8 cellular contexts compared by ENCODE assay signal in genomic region chr9:33458444-33458843, GRCh38. TPM values are rescaled to one million over a fixed set of nuclear protein-coding genes. Genes with fewer than 3 reads are reported as not detected.
DNase-seq lines count a peak whose midpoint lies in the region; ATAC-seq, FAIRE-seq and TF ChIP-seq lines count a peak whose summit lies in the region.

No MANE protein-coding gene starts in this region.

- 10% methylated on average over 4 of the region's 4 CpGs for WGBS in HepG2 (ENCODE audit: low lambda C conversion rate)

- H3K4me2 ChIP-seq in HepG2 (ENCODE audit: low read depth, low read length): no peak overlapping the region

- CTCF ChIA-PET in HepG2 (lab: Yijun Ruan, JAX; ENCODE audit: low intra/inter-chr PET ratio, low total read pairs): no interaction called here

- TF ChIP-seq EP300 in HepG2 (IDR thresholded peaks at IDR 0.05; ENCODE audit: low read depth in 2 of 2, low read length in 2 of 2) (no peak), HepG2 (CRISPR knock-in tag; IDR thresholded peaks at IDR 0.05; ENCODE audit: borderline replicate concordance) (no peak)

- H3K27me3 ChIP-seq in HepG2 (ENCODE audit: control insufficient read depth in 1 of 2, insufficient read depth in 2 of 2, low read length in 2 of 2): no peaks in the 10 kb centered on the region

- DNase-seq in COLO668 (lab: John Stamatoyannopoulos, UW; ENCODE audit: unreplicated experiment) (peak; percentile 36), HT-29 (ENCODE audit: low spot score) (peak; percentile 34), HepG2 (ENCODE audit: low spot score) (peak; percentile 20), DMS114 treated with DMSO at 0.1 percent for 48 hours (lab: John Stamatoyannopoulos, UW; ENCODE audit: unreplicated experiment) (no peak), NCI-H524 treated with DMSO at 0.1 percent for 48 hours (lab: John Stamatoyannopoulos, UW) (no peak)
- peak; percentile 25 for DNase-seq in activated CD8-positive, alpha-beta memory T cell treated with anti-CD3 and anti-CD28 coated beads, Interleukin-2, amount 50 U/mL, for 24 hours (ENCODE audit: extremely low read depth)

- H4K20me1 ChIP-seq in HepG2 (ENCODE audit: insufficient read depth, low read length): no peaks in the 10 kb centered on the region

- H3K4me3 ChIP-seq in HepG2 (replicated peaks in 1 of 3; ENCODE audit: insufficient read depth in 1 of 3, low read depth in 2 of 3, low read length in 3 of 3): no peak overlapping the region

- POLR2A ChIA-PET in HepG2 (lab: Yijun Ruan, JAX): interaction anchor here (0.8 to 2.7 kb wide), 2 partner anchors 15 kb away, joined by 4 to 17 read pairs; partner anchors contain the start of gene NOL6

- peaks cover 12 to 21% of the 10 kb centered on the region in 2 experiments; a peak in 4 of 5 replicates for H3K36me3 ChIP-seq in HepG2 (replicated peaks in 1 of 2; ENCODE audit: control insufficient read depth in 1 of 2, insufficient read depth in 2 of 2, low read length in 2 of 2)

- in situ Hi-C loops in HepG2 (cut with HindIII; ENCODE audit: extremely low pct_ligation_motif_present, low pct_unique_long_range_greater_than_20kb): no loop called here

- H3K9ac ChIP-seq in HepG2 (ENCODE audit: insufficient read depth, low read depth, low read length): no peak overlapping the region

- no peak for FAIRE-seq in HepG2 (lab: Jason Lieb, UNC)

- no peak overlapping the region for H3K27ac ChIP-seq in HepG2 (ENCODE audit: extremely low read length, insufficient read depth, low read length)

- intact Hi-C loops in HepG2 (cut with micrococcal nuclease; ENCODE audit: unreplicated experiment): no loop called here

- H3K4me1 ChIP-seq in HepG2 (ENCODE audit: insufficient read depth, low read length): peaks cover 23% of the 10 kb centered on the region

- no TSS peak for BruUV-seq in HepG2 (replicated peaks; lab: Mats Ljungman, UMichigan)

- H3K79me2 ChIP-seq in HepG2 (ENCODE audit: insufficient read depth, low read length): no peaks in the 10 kb centered on the region

- ATAC-seq in HepG2 (no peak), GM19467 (IDR thresholded peaks at IDR 0.05; ENCODE audit: unreplicated experiment) (no peak), HG03469 (IDR thresholded peaks at IDR 0.05; ENCODE audit: unreplicated experiment) (no peak)

- no peaks in the 10 kb centered on the region for H3K9me3 ChIP-seq in HepG2 (ENCODE audit: low read length)

- TF ChIP-seq POLR2A in HepG2 (IDR thresholded peaks at IDR 0.05; ENCODE audit: insufficient read depth in 1 of 2, low read depth in 2 of 2, low read length in 2 of 2): no peak

- no peak overlapping the region for H2AFZ ChIP-seq in HepG2 (ENCODE audit: low read length)

- no peak for TF ChIP-seq RAD21 in HepG2 (CRISPR knock-in tag; IDR thresholded peaks at IDR 0.05)

- no peak for TF ChIP-seq CTCF in HepG2 (CRISPR knock-in tag; IDR thresholded peaks at IDR 0.05)

RNA-seq across cellular contexts. Expression of gene AQP3, which starts 11.1 kb away (rescaled TPM):
- total RNA-seq in HT-29 (2014; rRNA removed; shearing (Covaris generic)): 82.7 and 116 TPM in 2 replicates
- total RNA-seq in HepG2 (2016; rRNA removed; fragmentation: Illumina TruSeq; extraction: Trizol): 0.87 and 1.4 TPM in 2 replicates
- total RNA-seq in HepG2 (2016; cell fraction: cytosol; rRNA removed; fragmentation: Illumina TruSeq; extraction: Trizol; ENCODE audit: low read depth): 0.30 and 0.62 TPM in 2 replicates
- 0.73 and 1.5 TPM in 2 replicates for total RNA-seq in HepG2 (2016; cell fraction: insoluble cytoplasmic fraction; rRNA removed; fragmentation: Illumina TruSeq; extraction: Trizol)
- 0.65 and 0.99 TPM in 2 replicates for total RNA-seq in HepG2 (2016; cell fraction: membrane; rRNA removed; fragmentation: Illumina TruSeq; extraction: Trizol)
- total RNA-seq in HepG2 (2016; cell fraction: nucleus; rRNA removed; fragmentation: Illumina TruSeq; extraction: Trizol): 1.2 and 1.3 TPM in 2 replicates
- polyA plus RNA-seq in HepG2 (2011; rRNA removed): 5.5 and 12.2 TPM in 2 replicates
- polyA plus RNA-seq in HepG2 (2011; cell fraction: cytosol; rRNA removed): 7.3 and 9.8 TPM in 2 replicates
- polyA plus RNA-seq in HepG2 (2011; cell fraction: nucleus; rRNA removed): 8.4 and 11.9 TPM in 2 replicates
- 14.8 and 18.2 TPM in 2 replicates for polyA plus RNA-seq in HepG2 (2012)
- polyA plus RNA-seq in HepG2 (2016; cell fraction: cytosol; fragmentation: Illumina TruSeq; extraction: Trizol; ENCODE audit: low read depth): 0.33 and 0.46 TPM in 2 replicates
- 0.59 and 0.63 TPM in 2 replicates for polyA plus RNA-seq in HepG2 (2016; cell fraction: insoluble cytoplasmic fraction; fragmentation: Illumina TruSeq; extraction: Trizol; ENCODE audit: low read depth)
- polyA plus RNA-seq in HepG2 (2016; cell fraction: membrane; fragmentation: Illumina TruSeq; extraction: Trizol; ENCODE audit: low read depth): 0.94 and 1.2 TPM in 2 replicates
- polyA plus RNA-seq in HepG2 (2016; cell fraction: nucleus; fragmentation: Illumina TruSeq; extraction: Trizol; ENCODE audit: insufficient read depth, low read depth): 1.4 and 2.5 TPM in 2 replicates
- polyA minus RNA-seq in HepG2 (2011; rRNA and poly(A)+ RNA removed; ENCODE audit: low replicate concordance): 6.2 and 648 TPM in 2 replicates
- 4.7 and 6.3 TPM in 2 replicates for polyA minus RNA-seq in HepG2 (2011; cell fraction: cytosol; rRNA and poly(A)+ RNA removed)
- 2.0 and 2.7 TPM in 2 replicates for polyA minus RNA-seq in HepG2 (2011; cell fraction: nucleus; rRNA and poly(A)+ RNA removed)

RNA-seq across cellular contexts. Expression of gene NOL6, which starts 15.3 kb away (rescaled TPM):
- 53.5 and 54.4 TPM in 2 replicates for total RNA-seq in HT-29 (2014; rRNA removed; shearing (Covaris generic))
- total RNA-seq in HepG2 (2016; rRNA removed; fragmentation: Illumina TruSeq; extraction: Trizol): 28.6 and 30.2 TPM in 2 replicates
- total RNA-seq in HepG2 (2016; cell fraction: cytosol; rRNA removed; fragmentation: Illumina TruSeq; extraction: Trizol; ENCODE audit: low read depth): 2.8 and 3.9 TPM in 2 replicates
- total RNA-seq in HepG2 (2016; cell fraction: insoluble cytoplasmic fraction; rRNA removed; fragmentation: Illumina TruSeq; extraction: Trizol): 22.1 and 31.4 TPM in 2 replicates
- total RNA-seq in HepG2 (2016; cell fraction: membrane; rRNA removed; fragmentation: Illumina TruSeq; extraction: Trizol): 9.8 and 10.2 TPM in 2 replicates
- 23.4 and 29.5 TPM in 2 replicates for total RNA-seq in HepG2 (2016; cell fraction: nucleus; rRNA removed; fragmentation: Illumina TruSeq; extraction: Trizol)
- polyA plus RNA-seq in HepG2 (2011; rRNA removed): 17.0 and 23.0 TPM in 2 replicates
- 9.7 and 9.8 TPM in 2 replicates for polyA plus RNA-seq in HepG2 (2011; cell fraction: cytosol; rRNA removed)
- 48.7 and 50.3 TPM in 2 replicates for polyA plus RNA-seq in HepG2 (2011; cell fraction: nucleus; rRNA removed)
- polyA plus RNA-seq in HepG2 (2012): 14.2 and 17.1 TPM in 2 replicates
- polyA plus RNA-seq in HepG2 (2016; cell fraction: cytosol; fragmentation: Illumina TruSeq; extraction: Trizol; ENCODE audit: low read depth): 2.5 and 2.9 TPM in 2 replicates
- 22.0 and 27.2 TPM in 2 replicates for polyA plus RNA-seq in HepG2 (2016; cell fraction: insoluble cytoplasmic fraction; fragmentation: Illumina TruSeq; extraction: Trizol; ENCODE audit: low read depth)
- polyA plus RNA-seq in HepG2 (2016; cell fraction: membrane; fragmentation: Illumina TruSeq; extraction: Trizol; ENCODE audit: low read depth): 5.3 and 7.6 TPM in 2 replicates
- polyA plus RNA-seq in HepG2 (2016; cell fraction: nucleus; fragmentation: Illumina TruSeq; extraction: Trizol; ENCODE audit: insufficient read depth, low read depth): 49.3 and 51.6 TPM in 2 replicates
- 38.5 and 95.8 TPM in 2 replicates for polyA minus RNA-seq in HepG2 (2011; rRNA and poly(A)+ RNA removed; ENCODE audit: low replicate concordance)
- 10.8 and 11.3 TPM in 2 replicates for polyA minus RNA-seq in HepG2 (2011; cell fraction: cytosol; rRNA and poly(A)+ RNA removed)
- polyA minus RNA-seq in HepG2 (2011; cell fraction: nucleus; rRNA and poly(A)+ RNA removed): 26.0 and 29.8 TPM in 2 replicates

RNA-seq across cellular contexts. Expression of gene AQP7, which starts 56.1 kb away (rescaled TPM):
- 0.21 and 0.58 TPM in 2 replicates for total RNA-seq in HT-29 (2014; rRNA removed; shearing (Covaris generic))
- total RNA-seq in HepG2 (2016; rRNA removed; fragmentation: Illumina TruSeq; extraction: Trizol): 0.58 and 1.9 TPM in 2 replicates
- total RNA-seq in HepG2 (2016; cell fraction: cytosol; rRNA removed; fragmentation: Illumina TruSeq; extraction: Trizol; ENCODE audit: low read depth): 0.71 and 0.81 TPM in 2 replicates
- total RNA-seq in HepG2 (2016; cell fraction: insoluble cytoplasmic fraction; rRNA removed; fragmentation: Illumina TruSeq; extraction: Trizol): 1.0 and 1.6 TPM in 2 replicates
- total RNA-seq in HepG2 (2016; cell fraction: membrane; rRNA removed; fragmentation: Illumina TruSeq; extraction: Trizol): 0.74 and 0.86 TPM in 2 replicates
- total RNA-seq in HepG2 (2016; cell fraction: nucleus; rRNA removed; fragmentation: Illumina TruSeq; extraction: Trizol): 2.8 and 3.0 TPM in 2 replicates
- 2.1 and 5.6 TPM in 2 replicates for polyA plus RNA-seq in HepG2 (2011; rRNA removed)
- 2.7 and 3.2 TPM in 2 replicates for polyA plus RNA-seq in HepG2 (2011; cell fraction: cytosol; rRNA removed)
- polyA plus RNA-seq in HepG2 (2011; cell fraction: nucleus; rRNA removed): 24.1 and 31.8 TPM in 2 replicates
- polyA plus RNA-seq in HepG2 (2012): 7.9 and 9.8 TPM in 2 replicates
- polyA plus RNA-seq in HepG2 (2016; cell fraction: cytosol; fragmentation: Illumina TruSeq; extraction: Trizol; ENCODE audit: low read depth): 0.60 and 0.85 TPM in 2 replicates
- 0.82 and 1.2 TPM in 2 replicates for polyA plus RNA-seq in HepG2 (2016; cell fraction: insoluble cytoplasmic fraction; fragmentation: Illumina TruSeq; extraction: Trizol; ENCODE audit: low read depth)
- 1.2 and 1.7 TPM in 2 replicates for polyA plus RNA-seq in HepG2 (2016; cell fraction: membrane; fragmentation: Illumina TruSeq; extraction: Trizol; ENCODE audit: low read depth)
- 7.8 and 9.5 TPM in 2 replicates for polyA plus RNA-seq in HepG2 (2016; cell fraction: nucleus; fragmentation: Illumina TruSeq; extraction: Trizol; ENCODE audit: insufficient read depth, low read depth)
- polyA minus RNA-seq in HepG2 (2011; rRNA and poly(A)+ RNA removed; ENCODE audit: low replicate concordance): 1.9 and 6.0 TPM in 2 replicates
- polyA minus RNA-seq in HepG2 (2011; cell fraction: cytosol; rRNA and poly(A)+ RNA removed): 1.2 and 1.5 TPM in 2 replicates
- polyA minus RNA-seq in HepG2 (2011; cell fraction: nucleus; rRNA and poly(A)+ RNA removed): 6.2 and 6.6 TPM in 2 replicates

Comparison
In these comparisons a context has a peak if more than half of its experiments do, and no peak if none do; other contexts are left out.
1. DNase-seq: peak in COLO668 (single experiment), HT-29 (single experiment), activated CD8-positive, alpha-beta memory T cell treated with anti-CD3 and anti-CD28 coated beads, Interleukin-2, amount 50 U/mL, for 24 hours (single experiment) and HepG2 (single experiment); none in DMS114 treated with DMSO at 0.1 percent for 48 hours (single experiment) and NCI-H524 treated with DMSO at 0.1 percent for 48 hours (single experiment).
2. RNA of gene AQP3, which starts 11.1 kb away (total RNA-seq): 82.7 to 116 TPM in HT-29; 0.30 to 1.5 TPM in HepG2; every median in the first group is over 10 times any median in the second.